ENCODE assay signal across 24 cellular contexts in genomic region chr1:160296036-160296435, GRCh38.
"Had no signal": no experiment of that assay in that cellular context is flagged by ENCODE, and none has a peak within 500 bp of the region (broad histone marks: within the 10 kb centered on the region; RNA-seq: fewer than 3 reads in every experiment).

No MANE protein-coding gene starts in this region.

- H3K27ac ChIP-seq: coronary artery, esophagus squamous epithelium, gastrocnemius medialis, left lung, prostate gland, right atrium auricular region, spleen, suprapubic skin, thyroid gland, vagina had no signal

- H3K27me3 Mint-ChIP-seq: effector memory CD8-positive, alpha-beta T cell; naive thymus-derived CD8-positive, alpha-beta T cell; stimulated activated naive B cell treated with anti-CD40 and anti-IgM and Interleukin-4, amounts not matched to agents 10 μg/mL and 1 μg/mL and 100 μg/mL, for 72 hours; stimulated activated naive CD8-positive, alpha-beta T cell treated with anti-CD3 and anti-CD28 coated beads, Interleukin-15, Interleukin-2, amounts not matched to agents 100 ng/mL and 50 ng/mL, for 24 hours had no signal

- H3K4me3 Mint-ChIP-seq: effector memory CD8-positive, alpha-beta T cell; naive thymus-derived CD8-positive, alpha-beta T cell; nephron progenitor cell; stimulated activated naive B cell treated with anti-CD40 and anti-IgM and Interleukin-4, amounts not matched to agents 10 μg/mL and 1 μg/mL and 100 μg/mL, for 72 hours; stimulated activated naive CD8-positive, alpha-beta T cell treated with anti-CD3 and anti-CD28 coated beads, Interleukin-15, Interleukin-2, amounts not matched to agents 100 ng/mL and 50 ng/mL, for 24 hours had no signal

- DNase-seq: dermis blood vessel endothelial cell; effector memory CD8-positive, alpha-beta T cell; erythroblast; esophagus squamous epithelium; gastrocnemius medialis; head of caudate nucleus; kidney; left lung; mammary epithelial cell; mesendoderm; naive thymus-derived CD8-positive, alpha-beta T cell; nephron progenitor cell; nucleus accumbens; spleen; stimulated activated CD4-positive, alpha-beta T cell treated with anti-CD3 and anti-CD28 coated beads, Interleukin-2, amount 100 ng/mL, for 48 hours; stimulated activated naive B cell treated with anti-CD40 and anti-IgM and Interleukin-4, amounts not matched to agents 10 μg/mL and 1 μg/mL and 100 μg/mL, for 72 hours; thyroid gland; trophoblast cell had no signal

- H3K27ac Mint-ChIP-seq: effector memory CD8-positive, alpha-beta T cell; nephron progenitor cell; stimulated activated naive B cell treated with anti-CD40 and anti-IgM and Interleukin-4, amounts not matched to agents 10 μg/mL and 1 μg/mL and 100 μg/mL, for 72 hours; stimulated activated naive CD8-positive, alpha-beta T cell treated with anti-CD3 and anti-CD28 coated beads, Interleukin-15, Interleukin-2, amounts not matched to agents 100 ng/mL and 50 ng/mL, for 24 hours had no signal

- H3K9me3 Mint-ChIP-seq: effector memory CD8-positive, alpha-beta T cell; naive thymus-derived CD8-positive, alpha-beta T cell; nephron progenitor cell; stimulated activated naive B cell treated with anti-CD40 and anti-IgM and Interleukin-4, amounts not matched to agents 10 μg/mL and 1 μg/mL and 100 μg/mL, for 72 hours; stimulated activated naive CD8-positive, alpha-beta T cell treated with anti-CD3 and anti-CD28 coated beads, Interleukin-15, Interleukin-2, amounts not matched to agents 100 ng/mL and 50 ng/mL, for 24 hours had no signal
